Comparison of ENCODE assay signal across 10 cellular contexts in the genomic region with DNA sequence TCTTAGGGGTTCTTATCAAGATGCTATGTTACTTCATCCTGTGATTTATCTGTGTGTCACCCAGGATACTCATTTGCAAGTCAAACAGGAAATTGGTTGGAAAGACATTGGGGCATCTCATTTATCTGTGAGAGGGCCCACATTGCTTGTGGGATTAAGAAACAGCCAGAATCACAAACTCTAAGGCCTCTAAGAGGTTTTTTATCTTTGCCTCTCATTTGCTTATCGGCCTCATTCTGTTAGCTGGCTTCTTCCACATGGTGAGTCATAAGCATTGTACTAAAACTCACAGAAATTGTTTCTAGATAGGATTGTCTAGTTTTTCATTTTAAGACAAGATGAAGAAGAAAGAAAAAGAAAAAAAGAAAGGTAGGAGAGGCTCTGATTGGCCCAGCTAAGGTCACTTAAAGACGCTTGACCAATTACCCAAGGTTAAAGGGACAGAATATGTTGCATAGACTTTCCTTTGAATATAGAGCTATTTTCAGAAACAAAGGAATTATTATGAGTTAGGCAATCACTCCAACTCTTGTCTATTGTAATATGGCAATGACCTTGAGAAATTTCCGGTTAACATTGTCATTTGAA.
A peak's percentile ranks its signal among the peaks of the same experiment; 100 is the strongest.
DNase-seq lines count a peak whose midpoint lies in the region; ATAC-seq and TF ChIP-seq lines count a peak whose summit lies in the region.
"Had no signal": no experiment of that assay in that cellular context is flagged by ENCODE, and none has a peak within 500 bp of the region (broad histone marks: within the 10 kb centered on the region; RNA-seq: fewer than 3 reads in every experiment).

No MANE protein-coding gene starts in this region.

- H3K4me3 ChIP-seq in fibroblast of pulmonary artery (replicated peaks; ENCODE audit: low read depth, low read length) (no peak overlapping the region), spleen (no peak overlapping the region)
- H3K4me3 ChIP-seq: pancreas had no signal

- TF ChIP-seq CTCF in fibroblast of pulmonary artery (IDR thresholded peaks at IDR 0.05; ENCODE audit: low read length, missing control alignments) (no peak), spleen (IDR thresholded peaks at IDR 0.05 in 8 of 11, conservative IDR thresholded peaks at IDR 0.05 in 3 of 11) (no peak)

- no peak for TF ChIP-seq POLR2A in spleen (IDR thresholded peaks at IDR 0.05)

- DNase-seq in HCEC 1CT = peak; percentile 56
- peak; percentile 82 for DNase-seq in RPMI7951 (ENCODE audit: low read depth)
- peak; percentile 86 for DNase-seq in fibroblast of pulmonary artery (ENCODE audit: low read depth)
- DNase-seq in spleen = no peak
- no peak for DNase-seq in SW480 (ENCODE audit: low spot score)
- DNase-seq: activated effector memory CD4-positive, alpha-beta T cell treated with Interleukin-2 at 50 U/mL for 16 hours; NCI-H146; pancreas had no signal

- peaks cover 0 to 13% (median 0%) of the 10 kb centered on the region in 6 donors for H3K4me1 ChIP-seq in spleen
- H3K4me1 ChIP-seq: pancreas had no signal

- H3K36me3 ChIP-seq in spleen = no peaks in the 10 kb centered on the region
- H3K36me3 ChIP-seq: pancreas had no signal

- intact Hi-C loops in spleen (cut with DNase I; ENCODE audit: low total_unique reads) = no loop called here

- peaks cover 0 to 5% (median 0%) of the 10 kb centered on the region in 8 donors for H3K9me3 ChIP-seq in spleen
- H3K9me3 ChIP-seq: pancreas had no signal

- H3K27ac ChIP-seq in spleen = peak overlapping the region in 7 of 8 donors; percentile 17 to 68 (median 52)
- H3K27ac ChIP-seq: pancreas had no signal

- 54 to 81% (median 79%) methylated on average over 3 of the region's 3 CpGs for WGBS in spleen, 5 donors

- no peaks in the 10 kb centered on the region for H3K27me3 ChIP-seq in spleen (replicated peaks in 1 of 7)
- H3K27me3 ChIP-seq: pancreas had no signal

- no peak for ATAC-seq in HG03439 (IDR thresholded peaks at IDR 0.05; ENCODE audit: unreplicated experiment)
- no peak for ATAC-seq in GM19467 (IDR thresholded peaks at IDR 0.05; ENCODE audit: unreplicated experiment)
- ATAC-seq: pancreas had no signal

Comparison
In these comparisons a context has a peak if more than half of its experiments do, and no peak if none do; other contexts are left out.
1. DNase-seq: peak in HCEC 1CT (single experiment), RPMI7951 (single experiment) and fibroblast of pulmonary artery (single experiment); none in spleen (single experiment) and SW480 (single experiment).